In the genomic region with DNA sequence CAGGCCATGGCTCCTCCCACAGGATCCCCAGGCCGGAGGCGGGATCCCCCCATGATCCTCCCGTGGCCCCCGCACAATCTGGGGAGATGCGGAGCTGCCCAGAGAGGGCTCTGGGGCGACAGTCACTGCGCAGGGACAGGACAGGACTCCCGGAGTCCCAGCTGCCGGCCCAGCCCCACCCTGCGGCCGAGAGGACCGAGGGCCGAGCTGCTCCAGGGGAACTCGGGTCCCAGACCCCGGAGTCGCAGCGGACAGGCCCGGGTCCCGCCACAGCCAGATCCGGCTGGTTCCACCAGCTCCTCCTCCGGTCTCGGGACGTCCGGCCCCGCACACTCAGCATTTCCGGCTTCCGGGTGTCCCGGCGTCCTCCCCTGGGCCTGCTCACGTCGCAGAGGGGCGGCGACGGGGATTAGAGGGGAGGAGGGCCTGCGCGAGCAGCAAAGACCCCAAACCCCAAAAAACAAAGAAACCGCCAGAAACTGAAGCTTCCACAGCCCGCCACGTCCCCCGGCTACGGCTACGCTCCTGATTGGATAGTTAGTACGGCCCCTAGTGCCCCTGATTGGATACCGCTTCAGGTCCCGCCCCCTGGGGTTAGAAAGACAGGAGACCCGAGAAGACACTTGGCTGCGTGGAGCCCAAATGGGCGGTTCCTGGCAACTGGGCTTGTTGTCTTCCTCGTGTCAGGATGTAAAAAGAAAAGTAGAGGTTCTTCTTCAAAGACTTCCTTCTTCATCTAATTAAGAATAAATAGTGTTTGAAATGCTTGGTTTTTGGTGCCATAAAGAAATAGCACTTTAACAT, we compare ENCODE assay signal across 8 cellular contexts. TPM values are rescaled to one million over a fixed set of nuclear protein-coding genes. Genes with fewer than 3 reads are reported as not detected.
DNase-seq lines count a peak whose midpoint lies in the region; ATAC-seq and TF ChIP-seq lines count a peak whose summit lies in the region.

No MANE protein-coding gene starts in this region.

- no peak overlapping the region for H3K27ac Mint-ChIP-seq in osteocyte (ENCODE audit: unreplicated experiment)

- ATAC-seq in GM18498 (IDR thresholded peaks at IDR 0.05; ENCODE audit: unreplicated experiment) (peak; percentile 96), HG02852 (IDR thresholded peaks at IDR 0.05; ENCODE audit: unreplicated experiment) (peak; percentile 95)

- H3K4me3 Mint-ChIP-seq in osteocyte (ENCODE audit: unreplicated experiment), result no peak overlapping the region

- H3K36me3 Mint-ChIP-seq in osteocyte (ENCODE audit: unreplicated experiment), result no peaks in the 10 kb centered on the region

- H3K36me3 ChIP-seq in ascending aorta, result no peaks in the 10 kb centered on the region

- H3K4me1 ChIP-seq in ascending aorta, result peaks cover 2 to 5% of the 10 kb centered on the region in 2 donors

- H3K27ac ChIP-seq in ascending aorta, result peak overlapping the region; percentile 96 to 98

- DNase-seq in NCI-H146 treated with DMSO at 0.1 percent for 48 hours (lab: John Stamatoyannopoulos, UW; ENCODE audit: unreplicated experiment), result peak; percentile 59
- DNase-seq in T-helper 9 cell, result peak; percentile 89
- DNase-seq in ascending aorta (ENCODE audit: low spot score in 2 of 2), result peak; percentile 93 to 98
- peak; percentile 51 to 97 (median 91) for DNase-seq in hypothalamus (lab: John Stamatoyannopoulos, UW)
- peak; percentile 90 for DNase-seq in stimulated activated CD4-positive, alpha-beta T cell treated with anti-CD3 and anti-CD28 coated beads, Interleukin-12 subunit alpha, Interleukin-12 subunit beta, amount 100 ng/mL, for 4 hours
- DNase-seq in osteocyte (ENCODE audit: extremely low spot score, unreplicated experiment), result no peak

- no peaks in the 10 kb centered on the region for H3K4me1 Mint-ChIP-seq in osteocyte (ENCODE audit: unreplicated experiment)

- intact Hi-C loops in ascending aorta (cut with DNase I), result loop anchor here (1.0 to 10.0 kb wide), 6 partner anchors 56 to 729 kb away; partner anchors contain the start of genes FAM32A, RAB8A and SYDE1

- peak overlapping the region; percentile 79 to 88 for H3K4me3 ChIP-seq in ascending aorta

- no peak for TF ChIP-seq CTCF in ascending aorta (IDR thresholded peaks at IDR 0.05)
- TF ChIP-seq CTCF in osteocyte (IDR thresholded peaks at IDR 0.05), result no peak

- no peaks in the 10 kb centered on the region for H3K27me3 Mint-ChIP-seq in osteocyte (ENCODE audit: unreplicated experiment)

- H3K9me3 Mint-ChIP-seq in osteocyte (ENCODE audit: unreplicated experiment), result peaks cover 12% of the 10 kb centered on the region

- no peaks in the 10 kb centered on the region for H3K9me3 ChIP-seq in ascending aorta

- no peaks in the 10 kb centered on the region for H3K27me3 ChIP-seq in ascending aorta

RNA-seq across cellular contexts. Expression of gene OR10H1, which starts 21.3 kb away (rescaled TPM):
- total RNA-seq in ascending aorta (not detected), osteocyte (not detected in 2 replicates)

RNA-seq across cellular contexts. Expression of gene OR10H5, which starts 49.3 kb away (rescaled TPM):
- total RNA-seq in ascending aorta, result not detected
- not detected in 2 replicates for total RNA-seq in osteocyte
